Comparison of ENCODE assay signal across 15 cellular contexts in the genomic region with DNA sequence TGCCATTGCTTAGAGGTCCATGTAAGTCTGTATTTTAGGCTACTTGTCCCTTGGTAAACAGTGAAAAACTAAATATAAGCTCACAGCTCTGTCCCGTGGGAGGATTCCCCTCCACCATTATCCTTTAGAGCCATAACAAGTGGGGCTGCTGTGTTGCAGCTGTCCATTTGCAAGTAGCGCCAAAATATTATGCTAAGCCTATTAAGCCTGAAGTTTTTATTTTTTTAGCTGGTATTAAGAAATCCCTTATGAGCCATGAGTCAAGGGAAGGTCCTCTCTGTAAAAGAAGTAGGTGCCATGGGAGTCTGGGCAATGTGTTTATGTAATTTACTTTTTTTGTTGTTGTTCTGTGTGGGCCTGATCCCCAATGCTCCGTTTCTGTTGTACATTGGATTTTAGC.
A peak's percentile ranks its signal among the peaks of the same experiment; 100 is the strongest.
DNase-seq lines count a peak whose midpoint lies in the region; ATAC-seq and TF ChIP-seq lines count a peak whose summit lies in the region.
"Had no signal": no experiment of that assay in that cellular context is flagged by ENCODE, and none has a peak within 500 bp of the region (broad histone marks: within the 10 kb centered on the region; RNA-seq: fewer than 3 reads in every experiment).

No MANE protein-coding gene starts in this region.

- DNase-seq in Right ventricle myocardium inferior (ENCODE audit: missing footprints) = no peak
- DNase-seq in right atrium auricular region (ENCODE audit: low spot score) = no peak
- no peak for DNase-seq in left ventricle myocardium superior
- DNase-seq in cardiac septum (ENCODE audit: low spot score) = no peak
- peak; percentile 6 for DNase-seq in fibroblast of gingiva (ENCODE audit: low read depth)
- no peak for DNase-seq in activated CD4-positive, alpha-beta T cell treated with anti-CD3 and anti-CD28 coated beads, Interleukin-2, amount 50 U/mL, for 4 hours
- DNase-seq: CD4-positive, alpha-beta memory T cell; DMS79 treated with DMSO at 0.1 percent for 48 hours; GF-D8; H9 had no signal

- intact Hi-C loops in Right ventricle myocardium inferior (cut with DNase I) (no loop called here), left ventricle myocardium superior (cut with micrococcal nuclease) (no loop called here), cardiac septum (cut with DNase I) (no loop called here)

- no peak overlapping the region for H3K27ac ChIP-seq in right atrium auricular region
- H3K27ac ChIP-seq: 22Rv1, A549, BLaER1 had no signal

- H3K27me3 ChIP-seq in right atrium auricular region = no peaks in the 10 kb centered on the region
- H3K27me3 ChIP-seq: BLaER1 had no signal

- TF ChIP-seq CTCF in right atrium auricular region (IDR thresholded peaks at IDR 0.05) = no peak

- ATAC-seq in Right ventricle myocardium inferior = peak; percentile 34
- peak; percentile 67 for ATAC-seq in left ventricle myocardium superior
- ATAC-seq in GM21423 (IDR thresholded peaks at IDR 0.05; ENCODE audit: unreplicated experiment) = no peak
- no peak for ATAC-seq in SK-N-SH treated with all-trans-retinoic acid at 6 μM for 48 hours

- H3K9me3 ChIP-seq in right atrium auricular region = no peaks in the 10 kb centered on the region
- H3K9me3 ChIP-seq: A549, BLaER1 had no signal

- no peaks in the 10 kb centered on the region for H3K36me3 ChIP-seq in right atrium auricular region
- H3K36me3 ChIP-seq: BLaER1 had no signal

- H3K4me3 ChIP-seq in right atrium auricular region = no peak overlapping the region
- H3K4me3 ChIP-seq: A549, BLaER1 had no signal

- no peaks in the 10 kb centered on the region for H3K4me1 ChIP-seq in right atrium auricular region
- H3K4me1 ChIP-seq: BLaER1 had no signal

TF ChIP-seq in SK-N-SH treated with all-trans-retinoic acid at 6 μM for 48 hours, 23 proteins besides CTCF, POLR2A, EP300 and RAD21:
- TF ChIP-seq ESRRG (CRISPR knock-in tag; IDR thresholded peaks at IDR 0.05) (no peak), ARNTL (CRISPR knock-in tag; IDR thresholded peaks at IDR 0.05; ENCODE audit: borderline replicate concordance, low read depth) (no peak), RARB (CRISPR knock-in tag; IDR thresholded peaks at IDR 0.05) (no peak), BACH2 (CRISPR knock-in tag; IDR thresholded peaks at IDR 0.05; ENCODE audit: borderline replicate concordance) (no peak), ZNF565 (CRISPR knock-in tag; conservative IDR thresholded peaks at IDR 0.05; ENCODE audit: low read depth) (no peak), PPARA (CRISPR knock-in tag; IDR thresholded peaks at IDR 0.05; ENCODE audit: borderline replicate concordance) (no peak), ZC3H10 (CRISPR knock-in tag; IDR thresholded peaks at IDR 0.05) (no peak), OSR1 (CRISPR knock-in tag; IDR thresholded peaks at IDR 0.05) (no peak), SNAI2 (CRISPR knock-in tag; IDR thresholded peaks at IDR 0.05) (no peak), ZNF70 (CRISPR knock-in tag; IDR thresholded peaks at IDR 0.05) (no peak), GLIS3 (CRISPR knock-in tag; IDR thresholded peaks at IDR 0.05) (no peak)
- TF ChIP-seq, protein P1, sequence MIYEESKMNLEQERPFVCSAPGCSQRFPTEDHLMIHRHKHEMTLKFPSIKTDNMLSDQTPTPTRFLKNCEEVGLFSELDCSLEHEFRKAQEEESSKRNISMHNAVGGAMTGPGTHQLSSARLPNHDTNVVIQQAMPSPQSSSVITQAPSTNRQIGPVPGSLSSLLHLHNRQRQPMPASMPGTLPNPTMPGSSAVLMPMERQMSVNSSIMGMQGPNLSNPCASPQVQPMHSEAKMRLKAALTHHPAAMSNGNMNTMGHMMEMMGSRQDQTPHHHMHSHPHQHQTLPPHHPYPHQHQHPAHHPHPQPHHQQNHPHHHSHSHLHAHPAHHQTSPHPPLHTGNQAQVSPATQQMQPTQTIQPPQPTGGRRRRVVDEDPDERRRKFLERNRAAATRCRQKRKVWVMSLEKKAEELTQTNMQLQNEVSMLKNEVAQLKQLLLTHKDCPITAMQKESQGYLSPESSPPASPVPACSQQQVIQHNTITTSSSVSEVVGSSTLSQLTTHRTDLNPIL (CRISPR knock-in tag; IDR thresholded peaks at IDR 0.05; ENCODE audit: low read depth) = no peak
- TF ChIP-seq, protein P2, sequence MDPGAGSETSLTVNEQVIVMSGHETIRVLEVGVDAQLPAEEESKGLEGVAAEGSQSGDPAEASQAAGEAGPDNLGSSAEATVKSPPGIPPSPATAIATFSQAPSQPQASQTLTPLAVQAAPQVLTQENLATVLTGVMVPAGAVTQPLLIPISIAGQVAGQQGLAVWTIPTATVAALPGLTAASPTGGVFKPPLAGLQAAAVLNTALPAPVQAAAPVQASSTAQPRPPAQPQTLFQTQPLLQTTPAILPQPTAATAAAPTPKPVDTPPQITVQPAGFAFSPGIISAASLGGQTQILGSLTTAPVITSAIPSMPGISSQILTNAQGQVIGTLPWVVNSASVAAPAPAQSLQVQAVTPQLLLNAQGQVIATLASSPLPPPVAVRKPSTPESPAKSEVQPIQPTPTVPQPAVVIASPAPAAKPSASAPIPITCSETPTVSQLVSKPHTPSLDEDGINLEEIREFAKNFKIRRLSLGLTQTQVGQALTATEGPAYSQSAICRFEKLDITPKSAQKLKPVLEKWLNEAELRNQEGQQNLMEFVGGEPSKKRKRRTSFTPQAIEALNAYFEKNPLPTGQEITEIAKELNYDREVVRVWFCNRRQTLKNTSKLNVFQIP (CRISPR knock-in tag; IDR thresholded peaks at IDR 0.05; ENCODE audit: borderline replicate concordance, low read depth) = no peak
- TF ChIP-seq, protein P3, sequence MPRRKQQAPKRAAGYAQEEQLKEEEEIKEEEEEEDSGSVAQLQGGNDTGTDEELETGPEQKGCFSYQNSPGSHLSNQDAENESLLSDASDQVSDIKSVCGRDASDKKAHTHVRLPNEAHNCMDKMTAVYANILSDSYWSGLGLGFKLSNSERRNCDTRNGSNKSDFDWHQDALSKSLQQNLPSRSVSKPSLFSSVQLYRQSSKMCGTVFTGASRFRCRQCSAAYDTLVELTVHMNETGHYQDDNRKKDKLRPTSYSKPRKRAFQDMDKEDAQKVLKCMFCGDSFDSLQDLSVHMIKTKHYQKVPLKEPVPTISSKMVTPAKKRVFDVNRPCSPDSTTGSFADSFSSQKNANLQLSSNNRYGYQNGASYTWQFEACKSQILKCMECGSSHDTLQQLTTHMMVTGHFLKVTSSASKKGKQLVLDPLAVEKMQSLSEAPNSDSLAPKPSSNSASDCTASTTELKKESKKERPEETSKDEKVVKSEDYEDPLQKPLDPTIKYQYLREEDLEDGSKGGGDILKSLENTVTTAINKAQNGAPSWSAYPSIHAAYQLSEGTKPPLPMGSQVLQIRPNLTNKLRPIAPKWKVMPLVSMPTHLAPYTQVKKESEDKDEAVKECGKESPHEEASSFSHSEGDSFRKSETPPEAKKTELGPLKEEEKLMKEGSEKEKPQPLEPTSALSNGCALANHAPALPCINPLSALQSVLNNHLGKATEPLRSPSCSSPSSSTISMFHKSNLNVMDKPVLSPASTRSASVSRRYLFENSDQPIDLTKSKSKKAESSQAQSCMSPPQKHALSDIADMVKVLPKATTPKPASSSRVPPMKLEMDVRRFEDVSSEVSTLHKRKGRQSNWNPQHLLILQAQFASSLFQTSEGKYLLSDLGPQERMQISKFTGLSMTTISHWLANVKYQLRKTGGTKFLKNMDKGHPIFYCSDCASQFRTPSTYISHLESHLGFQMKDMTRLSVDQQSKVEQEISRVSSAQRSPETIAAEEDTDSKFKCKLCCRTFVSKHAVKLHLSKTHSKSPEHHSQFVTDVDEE (CRISPR knock-in tag; IDR thresholded peaks at IDR 0.05) = no peak
TF ChIP-seq in SK-N-SH treated with all-trans-retinoic acid at 6 μM for 48 hours: peak in this region for 0.

Comparison
In these comparisons a context has a peak if more than half of its experiments do, and no peak if none do; other contexts are left out.
1. ATAC-seq: peak in Right ventricle myocardium inferior (single experiment) and left ventricle myocardium superior (single experiment); none in GM21423 (single experiment) and SK-N-SH treated with all-trans-retinoic acid at 6 μM for 48 hours (single experiment).